9 cellular contexts compared by ENCODE assay signal in the genomic region with DNA sequence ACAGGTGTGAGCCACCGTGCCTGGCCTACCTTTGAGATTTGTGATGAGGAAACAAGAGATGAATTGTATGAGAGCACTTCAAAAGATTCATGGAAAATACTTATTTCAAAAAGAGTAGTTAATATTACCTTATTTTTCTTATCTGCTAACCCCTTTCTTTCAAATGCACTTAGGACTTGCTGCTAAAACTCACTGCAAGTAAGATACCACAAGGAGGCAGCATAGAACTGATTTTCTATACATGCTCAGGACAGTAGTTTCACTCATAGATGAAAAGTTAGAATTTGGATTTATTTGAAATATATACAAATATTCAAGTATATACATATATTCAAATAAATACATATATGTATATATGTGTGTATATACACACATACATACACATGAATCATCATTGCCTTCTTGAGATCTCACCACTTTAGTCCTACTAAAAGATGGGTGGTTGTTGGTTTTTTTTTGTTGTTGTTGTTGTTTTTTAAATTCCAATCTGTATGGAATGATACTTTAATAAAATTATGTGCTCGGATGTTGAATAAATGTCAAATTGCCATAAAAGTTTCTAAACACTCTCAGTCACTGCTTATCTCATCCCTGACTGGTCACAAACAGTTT. TPM values are rescaled to one million over a fixed set of nuclear protein-coding genes. Genes with fewer than 3 reads are reported as not detected.
DNase-seq lines count a peak whose midpoint lies in the region; ATAC-seq and TF ChIP-seq lines count a peak whose summit lies in the region.
"Had no signal": no experiment of that assay in that cellular context is flagged by ENCODE, and none has a peak within 500 bp of the region (broad histone marks: within the 10 kb centered on the region; RNA-seq: fewer than 3 reads in every experiment).

No MANE protein-coding gene starts in this region.

- TF ChIP-seq POLR2A in esophagus squamous epithelium (IDR thresholded peaks at IDR 0.05) = no peak

- H3K4me1 ChIP-seq in HEK293 (ENCODE audit: control insufficient read depth, insufficient read depth, low read length) (peaks cover 3% of the 10 kb centered on the region; the same call in 1 of the 2 replicates), esophagus squamous epithelium (peaks cover 0 to 51% (median 14%) of the 10 kb centered on the region in 3 donors), psoas muscle (peaks cover 33% of the 10 kb centered on the region), neuronal stem cell (ENCODE audit: control insufficient read depth in 2 of 2, insufficient read depth in 1 of 2, low read depth in 1 of 2, low read length in 2 of 2) (peaks cover 4 to 7% of the 10 kb centered on the region in 2 donors)

- H3K79me1 ChIP-seq in neuronal stem cell (ENCODE audit: low read depth, low read length) = peaks cover 3% of the 10 kb centered on the region

- no peak overlapping the region for H2BK120ac ChIP-seq in neuronal stem cell (ENCODE audit: low read depth, low read length)

- no peak overlapping the region for H3K14ac ChIP-seq in neuronal stem cell (ENCODE audit: low read length)

- TF ChIP-seq CTCF in HEK293 (tag by site-specific recombination; IDR thresholded peaks at IDR 0.05) (no peak), esophagus squamous epithelium (IDR thresholded peaks at IDR 0.05) (peak in 5 of 6 experiments; percentile 26 to 66 (median 58)), psoas muscle (IDR thresholded peaks at IDR 0.05) (peak; percentile 61)

- POLR2A ChIA-PET in HEK293 (lab: Yijun Ruan, JAX) = no interaction called here

- intact Hi-C loops in esophagus squamous epithelium (cut with DNase I) = no loop called here
- intact Hi-C loops in psoas muscle (cut with DNase I) = loop anchor here in 1 of 2 donors (1.0 to 5.0 kb wide), 2 partner anchors 17 to 95 kb away; no protein-coding TSS in a partner anchor

- no peak overlapping the region for H2AFZ ChIP-seq in neuronal stem cell (ENCODE audit: low read length)

- H3K9ac ChIP-seq in neuronal stem cell (ENCODE audit: low read depth, low read length, poor library complexity) = no peak overlapping the region

- no peak overlapping the region for H4K91ac ChIP-seq in neuronal stem cell (ENCODE audit: low read depth, low read length, poor library complexity)

- no peak overlapping the region for H3K18ac ChIP-seq in neuronal stem cell (ENCODE audit: low read length)

- ATAC-seq in SK-N-SH treated with all-trans-retinoic acid at 6 μM for 48 hours (0 out of 3 replicates have a peak, but pooled peaks have one; percentile 18), psoas muscle (no peak), HG03378 (IDR thresholded peaks at IDR 0.05; ENCODE audit: unreplicated experiment) (no peak)

- no peak overlapping the region for H3K27ac ChIP-seq in HEK293 (ENCODE audit: extremely low read depth, low read depth, low read length)
- no peak overlapping the region for H3K27ac ChIP-seq in esophagus squamous epithelium
- H3K27ac ChIP-seq in psoas muscle = no peak overlapping the region
- no peak overlapping the region for H3K27ac ChIP-seq in neuronal stem cell (replicated peaks; ENCODE audit: low read length)

- no peaks in the 10 kb centered on the region for H3K27me3 ChIP-seq in esophagus squamous epithelium
- no peaks in the 10 kb centered on the region for H3K27me3 ChIP-seq in psoas muscle (ENCODE audit: insufficient read depth in 3 of 3, low read length in 2 of 3)
- no peaks in the 10 kb centered on the region for H3K27me3 ChIP-seq in neuronal stem cell (ENCODE audit: control insufficient read depth in 3 of 3, insufficient read depth in 3 of 3, low read depth in 1 of 3, low read length in 3 of 3)

- H3K9me3 ChIP-seq in HEK293 (ENCODE audit: control insufficient read depth, insufficient read depth, low read depth, low read length) (no peaks in the 10 kb centered on the region), esophagus squamous epithelium (no peaks in the 10 kb centered on the region), psoas muscle (no peaks in the 10 kb centered on the region), neuronal stem cell (replicated peaks in 1 of 2; ENCODE audit: control insufficient read depth in 2 of 2, insufficient read depth in 1 of 2, low read depth in 1 of 2, low read length in 2 of 2) (no peaks in the 10 kb centered on the region)

- WGBS in esophagus squamous epithelium, 2 donors = 48 to 56% methylated on average over 2 of the region's 2 CpGs
- 70 to 75% (median 70%) methylated on average over 2 of the region's 2 CpGs for WGBS in psoas muscle, 3 donors
- no CpG with 5 or more reads among the region's 2 CpGs for WGBS in neuronal stem cell (ENCODE audit: extremely low coverage in 2 of 2, insufficient read length in 2 of 2, insufficient replicate concordance in 1 of 2), 2 donors

- CTCF ChIA-PET in HEK293 (lab: Yijun Ruan, JAX) = interaction anchor here (0.6 to 1.4 kb wide), 2 partner anchors 27 to 36 kb away, joined by 4 to 7 read pairs; no protein-coding TSS in a partner anchor

- H3K36me3 ChIP-seq in HEK293 (ENCODE audit: control insufficient read depth in 2 of 2, insufficient read depth in 1 of 2, low read length in 2 of 2) (peaks cover 13 to 59% of the 10 kb centered on the region in 2 experiments), esophagus squamous epithelium (peaks cover 5 to 37% (median 15%) of the 10 kb centered on the region in 3 donors), psoas muscle (ENCODE audit: insufficient read depth in 1 of 2, low read depth in 1 of 2) (peaks cover 15 to 37% of the 10 kb centered on the region in 2 donors), neuronal stem cell (replicated peaks in 1 of 2; ENCODE audit: control insufficient read depth in 2 of 2, insufficient read depth in 2 of 2, low read length in 2 of 2) (peaks cover 4 to 56% of the 10 kb centered on the region in 2 donors)

- no peak overlapping the region for H4K8ac ChIP-seq in neuronal stem cell (ENCODE audit: low read depth, low read length)

- no peak overlapping the region for H2BK12ac ChIP-seq in neuronal stem cell (ENCODE audit: low read length)

- no peak overlapping the region for H3K4ac ChIP-seq in neuronal stem cell (ENCODE audit: low read length)

- H2AK5ac ChIP-seq in neuronal stem cell (ENCODE audit: low read depth, low read length) = no peak overlapping the region

- H3K4me3 ChIP-seq in HEK293 (ENCODE audit: low read depth, low read length) (no peak overlapping the region), esophagus squamous epithelium (no peak overlapping the region), psoas muscle (no peak overlapping the region), neuronal stem cell (ENCODE audit: low read length in 2 of 2) (no peak overlapping the region)

- H3K23ac ChIP-seq in neuronal stem cell (ENCODE audit: low read depth, low read length, poor library complexity) = no peak overlapping the region

- no peak overlapping the region for H2BK15ac ChIP-seq in neuronal stem cell (ENCODE audit: low read length)

- H2BK5ac ChIP-seq in neuronal stem cell (ENCODE audit: low read length) = no peak overlapping the region

- H3K4me2 ChIP-seq in neuronal stem cell (ENCODE audit: insufficient read depth, low read length, poor library complexity, severe bottlenecking) = no peak overlapping the region

- peak; percentile 35 for DNase-seq in Caki2 (ENCODE audit: low read depth)
- DNase-seq in esophagus squamous epithelium (lab: John Stamatoyannopoulos, UW) = no peak
- no peak for DNase-seq in psoas muscle
- DNase-seq in neuronal stem cell (ENCODE audit: low spot score) = no peak
- DNase-seq in activated CD4-positive, alpha-beta T cell treated with anti-CD3 and anti-CD28 coated beads for 48 hours = no peak

- in situ Hi-C loops in Caki2 (cut with HindIII; ENCODE audit: low pct_unique_long_range_greater_than_20kb, low sequenced_read_pairs) = no loop called here

TF ChIP-seq in HEK293, 187 proteins besides CTCF, POLR2A, EP300 and RAD21:
- TF ChIP-seq ZEB2 (tag by site-specific recombination; IDR thresholded peaks at IDR 0.05) (no peak), ZNF654 (tag by site-specific recombination; IDR thresholded peaks at IDR 0.05; ENCODE audit: low read depth) (peak; percentile 29)

TF ChIP-seq in SK-N-SH treated with all-trans-retinoic acid at 6 μM for 48 hours, 23 proteins besides CTCF, POLR2A, EP300 and RAD21 (continues in another document):
- TF ChIP-seq TOX (CRISPR knock-in tag; IDR thresholded peaks at IDR 0.05; ENCODE audit: borderline replicate concordance) (no peak), OSR1 (CRISPR knock-in tag; IDR thresholded peaks at IDR 0.05) (no peak), BACH2 (CRISPR knock-in tag; IDR thresholded peaks at IDR 0.05; ENCODE audit: borderline replicate concordance) (no peak), ARNTL (CRISPR knock-in tag; IDR thresholded peaks at IDR 0.05; ENCODE audit: borderline replicate concordance, low read depth) (no peak), RARB (CRISPR knock-in tag; IDR thresholded peaks at IDR 0.05) (no peak)
- TF ChIP-seq, protein P1, sequence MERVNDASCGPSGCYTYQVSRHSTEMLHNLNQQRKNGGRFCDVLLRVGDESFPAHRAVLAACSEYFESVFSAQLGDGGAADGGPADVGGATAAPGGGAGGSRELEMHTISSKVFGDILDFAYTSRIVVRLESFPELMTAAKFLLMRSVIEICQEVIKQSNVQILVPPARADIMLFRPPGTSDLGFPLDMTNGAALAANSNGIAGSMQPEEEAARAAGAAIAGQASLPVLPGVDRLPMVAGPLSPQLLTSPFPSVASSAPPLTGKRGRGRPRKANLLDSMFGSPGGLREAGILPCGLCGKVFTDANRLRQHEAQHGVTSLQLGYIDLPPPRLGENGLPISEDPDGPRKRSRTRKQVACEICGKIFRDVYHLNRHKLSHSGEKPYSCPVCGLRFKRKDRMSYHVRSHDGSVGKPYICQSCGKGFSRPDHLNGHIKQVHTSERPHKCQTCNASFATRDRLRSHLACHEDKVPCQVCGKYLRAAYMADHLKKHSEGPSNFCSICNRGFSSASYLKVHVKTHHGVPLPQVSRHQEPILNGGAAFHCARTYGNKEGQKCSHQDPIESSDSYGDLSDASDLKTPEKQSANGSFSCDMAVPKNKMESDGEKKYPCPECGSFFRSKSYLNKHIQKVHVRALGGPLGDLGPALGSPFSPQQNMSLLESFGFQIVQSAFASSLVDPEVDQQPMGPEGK (CRISPR knock-in tag; IDR thresholded peaks at IDR 0.05; ENCODE audit: borderline replicate concordance) = no peak

RNA-seq across cellular contexts. Expression of a gene that starts 2.4 kb away (rescaled TPM):
- total RNA-seq in Caki2 (2014; rRNA removed; shearing (Covaris generic); ENCODE audit: low replicate concordance) = 64.0 and 96.2 TPM in 2 replicates
- total RNA-seq in esophagus squamous epithelium (10 to 100 TPM; 36.5 to 78.4 (median 71.5) TPM), psoas muscle (10 to 100 TPM; 40.7 to 64.3 (median 50.4) TPM)
- 10 to 100 TPM; 34.9 to 79.2 (median 36.4) TPM for polyA plus RNA-seq in psoas muscle
- polyA plus RNA-seq in neuronal stem cell (2013, experiment 1 of 2) = 36.6 TPM
- 34.7 TPM for polyA plus RNA-seq in neuronal stem cell (2013, experiment 2 of 2)

RNA-seq across cellular contexts. Expression of a gene that starts 33.2 kb away (rescaled TPM):
- total RNA-seq in Caki2 (2014; rRNA removed; shearing (Covaris generic); ENCODE audit: low replicate concordance) = not detected in 2 replicates
- total RNA-seq in esophagus squamous epithelium = not detected
- under 1 TPM in 1 of 4 donors, not detected in 3; 0.52 TPM for total RNA-seq in psoas muscle
- polyA plus RNA-seq in psoas muscle = not detected
- not detected for polyA plus RNA-seq in neuronal stem cell (2013, experiment 1 of 2)
- not detected for polyA plus RNA-seq in neuronal stem cell (2013, experiment 2 of 2)
- total RNA-seq: activated CD8-positive, alpha-beta memory T cell treated with anti-CD3 and anti-CD28 coated beads for 36 hours had no signal

RNA-seq across cellular contexts. Expression of a gene that starts 54.3 kb away (rescaled TPM):
- total RNA-seq in Caki2 (2014; rRNA removed; shearing (Covaris generic); ENCODE audit: low replicate concordance) = 27.1 and 37.7 TPM in 2 replicates
- 10 to 100 TPM; 15.8 to 49.2 (median 22.1) TPM for total RNA-seq in esophagus squamous epithelium
- total RNA-seq in psoas muscle = 10 to 100 TPM in 2 of 4 donors, 1 to 10 TPM in 2; 6.3 to 12.1 (median 9.1) TPM
- 10 to 100 TPM in 1 of 3 donors, 1 to 10 TPM in 2; 6.5 to 22.8 (median 6.6) TPM for polyA plus RNA-seq in psoas muscle
- polyA plus RNA-seq in neuronal stem cell (2013, experiment 1 of 2) = 2.6 TPM
- 2.5 TPM for polyA plus RNA-seq in neuronal stem cell (2013, experiment 2 of 2)
